ENCODE assay signal across 17 cellular contexts in the genomic region with DNA sequence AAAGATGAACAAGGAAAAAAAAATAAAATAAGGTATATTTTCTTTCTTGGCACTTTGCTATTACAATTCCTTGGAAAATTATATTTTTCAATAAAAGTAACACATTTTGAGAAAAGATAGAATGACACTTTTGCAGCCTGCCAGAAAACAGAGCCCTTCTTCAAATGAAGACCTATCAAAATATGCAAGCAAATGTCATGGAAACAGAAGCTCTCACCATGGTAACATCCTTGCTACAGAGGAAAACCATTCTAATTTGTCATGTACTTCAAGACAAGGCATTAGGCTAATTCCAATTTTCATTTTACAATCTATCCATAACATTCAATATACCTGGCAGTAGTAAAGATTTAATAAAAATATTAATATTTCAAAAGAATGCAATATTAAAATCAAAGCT.
"Had no signal": no experiment of that assay in that cellular context is flagged by ENCODE, and none has a peak within 500 bp of the region (broad histone marks: within the 10 kb centered on the region; RNA-seq: fewer than 3 reads in every experiment).

No MANE protein-coding gene starts in this region.

- H3K9me3 Mint-ChIP-seq: naive B cell; stimulated activated effector memory CD8-positive, alpha-beta T cell treated with anti-CD3 and anti-CD28 coated beads, Interleukin-12 subunit alpha, Interleukin-12 subunit beta, amount 100 ng/mL, for 72 hours had no signal

- H3K27ac ChIP-seq: breast epithelium, esophagus squamous epithelium, gastroesophageal sphincter, neutrophil, tibial nerve, vagina had no signal

- DNase-seq: activated CD4-positive, alpha-beta T cell treated with anti-CD3 and anti-CD28 coated beads, Interleukin-2, amount 50 U/mL, for 4 hours; activated effector memory CD4-positive, alpha-beta T cell treated with anti-CD3 and anti-CD28 coated beads, Interleukin-2, amount 50 U/mL, for 16 hours; activated T-cell treated with anti-CD3 and anti-CD28 coated beads, Interleukin-2, amount 50 U/mL, for 1 hour; esophagus squamous epithelium; midbrain; naive B cell; posterior cingulate gyrus; right cardiac atrium; T-helper 2 cell had no signal

- H3K27me3 Mint-ChIP-seq: activated naive CD8-positive, alpha-beta T cell; naive B cell had no signal

- H3K4me3 Mint-ChIP-seq: activated naive CD8-positive, alpha-beta T cell; naive B cell; stimulated activated effector memory CD8-positive, alpha-beta T cell treated with anti-CD3 and anti-CD28 coated beads, Interleukin-12 subunit alpha, Interleukin-12 subunit beta, amount 100 ng/mL, for 72 hours had no signal

- H3K4me1 Mint-ChIP-seq: stimulated activated effector memory CD8-positive, alpha-beta T cell treated with anti-CD3 and anti-CD28 coated beads, Interleukin-12 subunit alpha, Interleukin-12 subunit beta, amount 100 ng/mL, for 72 hours had no signal

- H3K27me3 ChIP-seq: breast epithelium, esophagus squamous epithelium, gastroesophageal sphincter, neutrophil, tibial nerve, vagina had no signal

- H3K4me3 ChIP-seq: breast epithelium, esophagus squamous epithelium, gastroesophageal sphincter, smooth muscle cell, tibial nerve, vagina had no signal

- H3K9me3 ChIP-seq: breast epithelium, esophagus squamous epithelium, gastroesophageal sphincter, neutrophil, tibial nerve, vagina had no signal

- H3K36me3 ChIP-seq: breast epithelium, gastroesophageal sphincter, neutrophil, tibial nerve, vagina had no signal

- H3K4me1 ChIP-seq: breast epithelium, esophagus squamous epithelium, gastroesophageal sphincter, tibial nerve, vagina had no signal

- H3K27ac Mint-ChIP-seq: activated naive CD8-positive, alpha-beta T cell; naive B cell; stimulated activated effector memory CD8-positive, alpha-beta T cell treated with anti-CD3 and anti-CD28 coated beads, Interleukin-12 subunit alpha, Interleukin-12 subunit beta, amount 100 ng/mL, for 72 hours had no signal
